Comparison of ENCODE assay signal across 13 cellular contexts in genomic region chr4:1216076-1216614, GRCh38. TPM values are rescaled to one million over a fixed set of nuclear protein-coding genes. Genes with fewer than 3 reads are reported as not detected.
DNase-seq lines count a peak whose midpoint lies in the region; ATAC-seq and TF ChIP-seq lines count a peak whose summit lies in the region.
"Had no signal": no experiment of that assay in that cellular context is flagged by ENCODE, and none has a peak within 500 bp of the region (broad histone marks: within the 10 kb centered on the region; RNA-seq: fewer than 3 reads in every experiment).

No MANE protein-coding gene starts in this region.

- 90 to 96% (median 95%) methylated on average over 8 to 34 of the region's 34 CpGs for WGBS in stomach, 5 donors
- 91% methylated on average over 34 of the region's 34 CpGs for WGBS in prostate gland

- intact Hi-C loops in activated naive CD4-positive, alpha-beta T cell treated with anti-CD3 and anti-CD28 coated beads for 36 hours (cut with micrococcal nuclease): no loop called here
- intact Hi-C loops in stomach (cut with DNase I; ENCODE audit: low total_unique reads): no loop called here
- intact Hi-C loops in prostate gland (cut with DNase I): no loop called here

- TF ChIP-seq CTCF in Peyer's patch (IDR thresholded peaks at IDR 0.05) (no peak), stomach (IDR thresholded peaks at IDR 0.05) (no peak), foreskin keratinocyte (conservative IDR thresholded peaks at IDR 0.05) (no peak), mesothelial cell of epicardium (IDR thresholded peaks at IDR 0.05; ENCODE audit: unreplicated experiment) (no peak), prostate gland (IDR thresholded peaks at IDR 0.05) (no peak)

- peak overlapping the region; percentile 88 to 93 for H3K27ac Mint-ChIP-seq in activated naive CD4-positive, alpha-beta T cell treated with anti-CD3 and anti-CD28 coated beads, Interleukin-2, amount 50 U/mL, for 72 hours
- H3K27ac Mint-ChIP-seq in activated naive CD4-positive, alpha-beta T cell treated with anti-CD3 and anti-CD28 coated beads for 36 hours: no peak overlapping the region
- no peak overlapping the region for H3K27ac Mint-ChIP-seq in mesothelial cell of epicardium

- H3K9me3 ChIP-seq in Peyer's patch: no peaks in the 10 kb centered on the region
- H3K9me3 ChIP-seq in effector memory CD4-positive, alpha-beta T cell (ENCODE audit: control insufficient read depth, low read length): no peaks in the 10 kb centered on the region
- no peaks in the 10 kb centered on the region for H3K9me3 ChIP-seq in stomach
- no peaks in the 10 kb centered on the region for H3K9me3 ChIP-seq in prostate gland
- H3K9me3 ChIP-seq: gastrocnemius medialis had no signal

- H3K4me1 ChIP-seq in Peyer's patch: peaks cover 6 to 38% (median 32%) of the 10 kb centered on the region in 4 donors
- peaks cover 24% of the 10 kb centered on the region for H3K4me1 ChIP-seq in effector memory CD4-positive, alpha-beta T cell (ENCODE audit: control insufficient read depth, insufficient read depth, low read length, poor library complexity, severe bottlenecking)
- peaks cover 17 to 78% (median 49%) of the 10 kb centered on the region in 4 donors for H3K4me1 ChIP-seq in stomach
- H3K4me1 ChIP-seq in foreskin keratinocyte: peaks cover 10% of the 10 kb centered on the region
- H3K4me1 ChIP-seq in prostate gland (replicated peaks): peaks cover 22% of the 10 kb centered on the region

- H3K27me3 ChIP-seq in Peyer's patch (no peaks in the 10 kb centered on the region), stomach (no peaks in the 10 kb centered on the region), foreskin keratinocyte (no peaks in the 10 kb centered on the region), prostate gland (replicated peaks; ENCODE audit: insufficient read depth) (no peaks in the 10 kb centered on the region)
- H3K27me3 ChIP-seq in effector memory CD4-positive, alpha-beta T cell (replicated peaks; ENCODE audit: control insufficient read depth, insufficient read depth, low read length, poor library complexity, severe bottlenecking): no peaks in the 10 kb centered on the region
- H3K27me3 ChIP-seq: gastrocnemius medialis had no signal

- H3K4me3 ChIP-seq in Peyer's patch (peak overlapping the region in 1 of 4 donors; percentile 32), stomach (no peak overlapping the region), prostate gland (no peak overlapping the region)
- H3K4me3 ChIP-seq in effector memory CD4-positive, alpha-beta T cell (ENCODE audit: insufficient read depth, low read depth, low read length, poor library complexity, severe bottlenecking): peak overlapping the region; percentile 41
- H3K4me3 ChIP-seq: gastrocnemius medialis, GM23248, smooth muscle cell had no signal

- H3K27me3 Mint-ChIP-seq in activated naive CD4-positive, alpha-beta T cell treated with anti-CD3 and anti-CD28 coated beads for 36 hours (ENCODE audit: low read depth): no peaks in the 10 kb centered on the region
- no peaks in the 10 kb centered on the region for H3K27me3 Mint-ChIP-seq in mesothelial cell of epicardium (ENCODE audit: low read depth)

- no peaks in the 10 kb centered on the region for H3K9me3 Mint-ChIP-seq in activated naive CD4-positive, alpha-beta T cell treated with anti-CD3 and anti-CD28 coated beads, Interleukin-2, amount 50 U/mL, for 72 hours
- H3K9me3 Mint-ChIP-seq in activated naive CD4-positive, alpha-beta T cell treated with anti-CD3 and anti-CD28 coated beads for 36 hours: no peaks in the 10 kb centered on the region
- H3K9me3 Mint-ChIP-seq in mesothelial cell of epicardium: no peaks in the 10 kb centered on the region

- no peak for TF ChIP-seq POLR2A in Peyer's patch (IDR thresholded peaks at IDR 0.05)
- no peak for TF ChIP-seq POLR2A in stomach (IDR thresholded peaks at IDR 0.05)
- TF ChIP-seq POLR2A in prostate gland (IDR thresholded peaks at IDR 0.05): no peak

- peak overlapping the region; percentile 40 to 70 (median 63) for H3K27ac ChIP-seq in Peyer's patch
- no peak overlapping the region for H3K27ac ChIP-seq in effector memory CD4-positive, alpha-beta T cell (ENCODE audit: insufficient read depth, low read length, poor library complexity, severe bottlenecking)
- H3K27ac ChIP-seq in stomach: peak overlapping the region in 3 of 5 donors; percentile 45 to 74 (median 57)
- no peak overlapping the region for H3K27ac ChIP-seq in foreskin keratinocyte
- H3K27ac ChIP-seq in prostate gland: peak overlapping the region in 1 of 2 donors; percentile 94
- H3K27ac ChIP-seq: GM23248 had no signal

- peaks cover 7 to 23% of the 10 kb centered on the region in 2 donors for H3K36me3 Mint-ChIP-seq in activated naive CD4-positive, alpha-beta T cell treated with anti-CD3 and anti-CD28 coated beads, Interleukin-2, amount 50 U/mL, for 72 hours
- peaks cover 20% of the 10 kb centered on the region for H3K36me3 Mint-ChIP-seq in activated naive CD4-positive, alpha-beta T cell treated with anti-CD3 and anti-CD28 coated beads for 36 hours (ENCODE audit: low read depth)
- H3K36me3 Mint-ChIP-seq in mesothelial cell of epicardium: peaks cover 25% of the 10 kb centered on the region

- ATAC-seq in activated naive CD4-positive, alpha-beta T cell treated with anti-CD3 and anti-CD28 coated beads, Interleukin-2, amount 50 U/mL, for 72 hours: no peak
- ATAC-seq in foreskin keratinocyte: no peak
- ATAC-seq: gastrocnemius medialis had no signal

- H3K4me3 Mint-ChIP-seq in activated naive CD4-positive, alpha-beta T cell treated with anti-CD3 and anti-CD28 coated beads for 36 hours: no peak overlapping the region
- H3K4me3 Mint-ChIP-seq in mesothelial cell of epicardium: no peak overlapping the region

- peaks cover 0 to 74% (median 0%) of the 10 kb centered on the region in 3 donors for H3K36me3 ChIP-seq in Peyer's patch
- peaks cover 47% of the 10 kb centered on the region for H3K36me3 ChIP-seq in effector memory CD4-positive, alpha-beta T cell (ENCODE audit: control insufficient read depth, insufficient read depth, low read length)
- peaks cover 41 to 87% (median 84%) of the 10 kb centered on the region in 4 donors for H3K36me3 ChIP-seq in stomach
- H3K36me3 ChIP-seq in prostate gland: peaks cover 5 to 8% of the 10 kb centered on the region in 2 donors

- CTCF ChIA-PET in activated naive CD4-positive, alpha-beta T cell treated with anti-CD3 and anti-CD28 coated beads for 36 hours (lab: Charles Lee): interaction anchor here (0.9 to 1.0 kb wide), 2 partner anchors 28 to 49 kb away, joined by 3 read pairs; no protein-coding TSS in a partner anchor

- TF ChIP-seq EP300 in stomach (IDR thresholded peaks at IDR 0.05): no peak

- H3K4me1 Mint-ChIP-seq in activated naive CD4-positive, alpha-beta T cell treated with anti-CD3 and anti-CD28 coated beads for 36 hours (ENCODE audit: low read depth): peaks cover 21% of the 10 kb centered on the region
- H3K4me1 Mint-ChIP-seq in mesothelial cell of epicardium: no peaks in the 10 kb centered on the region

- DNase-seq in activated naive CD4-positive, alpha-beta T cell treated with anti-CD3 and anti-CD28 coated beads, Interleukin-2, amount 50 U/mL, for 72 hours (ENCODE audit: low spot score in 2 of 2): no peak
- DNase-seq in activated naive CD4-positive, alpha-beta T cell treated with anti-CD3 and anti-CD28 coated beads for 36 hours: no peak
- DNase-seq in Peyer's patch (no peak), stomach (no peak), foreskin keratinocyte (no peak), mesothelial cell of epicardium (ENCODE audit: low spot score in 2 of 2, unreplicated experiment in 2 of 2) (no peak), prostate gland (ENCODE audit: low spot score) (no peak)
- no peak for DNase-seq in effector memory CD4-positive, alpha-beta T cell
- DNase-seq: gastrocnemius medialis, GM23248, KBM-7, NCI-H1694 had no signal

RNA-seq across cellular contexts. Expression of gene CTBP1, which starts 32.8 kb away (rescaled TPM):
- 100 to 1,000 TPM in 1 of 2 donors, 10 to 100 TPM in 1; 74.7 to 177 TPM for total RNA-seq in activated naive CD4-positive, alpha-beta T cell treated with anti-CD3 and anti-CD28 coated beads, Interleukin-2, amount 50 U/mL, for 72 hours
- total RNA-seq in activated naive CD4-positive, alpha-beta T cell treated with anti-CD3 and anti-CD28 coated beads for 36 hours: 100 to 1,000 TPM; 136 to 140 TPM
- total RNA-seq in Peyer's patch: 100 to 1,000 TPM; 245 to 371 (median 288) TPM
- total RNA-seq in stomach: 100 to 1,000 TPM in 3 of 5 donors, 10 to 100 TPM in 2; 85.0 to 415 (median 227) TPM
- polyA plus RNA-seq in stomach: 10 to 100 TPM; 72.7 to 90.4 (median 83.5) TPM
- 106 and 114 TPM in 2 replicates for total RNA-seq in foreskin keratinocyte
- 69.9 and 73.0 TPM in 2 replicates for polyA plus RNA-seq in foreskin keratinocyte
- total RNA-seq in mesothelial cell of epicardium: 186 to 194 TPM (median 192 TPM) in 3 replicates
- 100 to 1,000 TPM; 173 to 264 TPM for total RNA-seq in prostate gland

RNA-seq across cellular contexts. Expression of gene SPON2, which starts 43.8 kb away (rescaled TPM):
- total RNA-seq in activated naive CD4-positive, alpha-beta T cell treated with anti-CD3 and anti-CD28 coated beads, Interleukin-2, amount 50 U/mL, for 72 hours: 10 to 100 TPM in 1 of 2 donors, 1 to 10 TPM in 1; 7.0 to 17.4 TPM
- total RNA-seq in activated naive CD4-positive, alpha-beta T cell treated with anti-CD3 and anti-CD28 coated beads for 36 hours: 1 to 10 TPM; 4.8 to 5.5 TPM
- total RNA-seq in Peyer's patch (100 to 1,000 TPM in 3 of 4 donors, 10 to 100 TPM in 1; 64.3 to 519 (median 165) TPM), stomach (100 to 1,000 TPM in 1 of 5 donors, 10 to 100 TPM in 4; 12.8 to 224 (median 63.9) TPM), foreskin keratinocyte (0.32 and 0.65 TPM in 2 replicates), mesothelial cell of epicardium (44.0 to 58.7 TPM (median 56.4 TPM) in 3 replicates), prostate gland (100 to 1,000 TPM; 107 to 134 TPM)
- polyA plus RNA-seq in stomach (10 to 100 TPM; 20.1 to 54.6 (median 40.6) TPM), foreskin keratinocyte (0.12 and 0.41 TPM in 2 replicates)

Comparison
In these comparisons a context has a peak if more than half of its experiments do, and no peak if none do; other contexts are left out.
1. H3K27ac Mint-ChIP-seq: peak in activated naive CD4-positive, alpha-beta T cell treated with anti-CD3 and anti-CD28 coated beads, Interleukin-2, amount 50 U/mL, for 72 hours (2 of 2); none in activated naive CD4-positive, alpha-beta T cell treated with anti-CD3 and anti-CD28 coated beads for 36 hours (single experiment) and mesothelial cell of epicardium (single experiment).
2. H3K27ac ChIP-seq: peak in Peyer's patch (4 of 4) and stomach (3 of 5); none in effector memory CD4-positive, alpha-beta T cell (single experiment) and foreskin keratinocyte (single experiment).